13 cellular contexts compared by ENCODE assay signal in the genomic region with DNA sequence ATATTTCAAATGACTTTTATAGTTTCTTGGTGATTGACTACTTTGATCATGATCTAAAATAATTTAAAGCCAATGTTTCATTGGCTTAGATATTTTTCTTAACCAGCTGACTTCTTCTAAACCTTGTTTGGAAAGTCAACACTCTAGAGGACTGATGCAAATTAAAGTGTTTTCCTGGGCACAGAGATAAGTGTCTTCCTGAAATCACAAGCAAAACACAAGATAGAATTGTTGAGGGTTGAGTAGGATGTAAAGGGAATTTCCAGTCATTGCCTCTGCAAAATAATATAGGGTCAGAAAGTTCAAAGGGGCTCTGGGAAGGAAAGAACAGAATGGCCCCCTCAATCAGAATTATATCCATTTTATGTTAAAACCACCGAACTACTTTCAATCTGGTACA.
"Had no signal": no experiment of that assay in that cellular context is flagged by ENCODE, and none has a peak within 500 bp of the region (broad histone marks: within the 10 kb centered on the region; RNA-seq: fewer than 3 reads in every experiment).

No MANE protein-coding gene starts in this region.

- H3K27ac Mint-ChIP-seq: activated naive CD8-positive, alpha-beta T cell; mesothelial cell of epicardium; stimulated activated naive CD8-positive, alpha-beta T cell treated with anti-CD3 and anti-CD28 coated beads, Interleukin-15, Interleukin-2, amounts not matched to agents 100 ng/mL and 50 ng/mL, for 24 hours had no signal

- H3K36me3 Mint-ChIP-seq: activated naive CD8-positive, alpha-beta T cell; mesothelial cell of epicardium had no signal

- H3K27me3 Mint-ChIP-seq: activated naive CD8-positive, alpha-beta T cell had no signal

- H3K9me3 Mint-ChIP-seq: stimulated activated naive CD8-positive, alpha-beta T cell treated with anti-CD3 and anti-CD28 coated beads, Interleukin-15, Interleukin-2, amounts not matched to agents 100 ng/mL and 50 ng/mL, for 24 hours had no signal

- H3K4me3 Mint-ChIP-seq: activated naive CD8-positive, alpha-beta T cell; mesothelial cell of epicardium; stimulated activated naive CD8-positive, alpha-beta T cell treated with anti-CD3 and anti-CD28 coated beads, Interleukin-15, Interleukin-2, amounts not matched to agents 100 ng/mL and 50 ng/mL, for 24 hours had no signal

- H3K27ac ChIP-seq: right atrium auricular region, testis had no signal

- DNase-seq: activated CD4-positive, alpha-beta T cell treated with anti-CD3 and anti-CD28 coated beads, Interleukin-2, amount 50 U/mL, for 4 hours; activated gamma-delta T cell; hypothalamus; islet precursor cell; stimulated activated CD4-positive, alpha-beta T cell treated with anti-CD3 and anti-CD28 coated beads, Interleukin-15, amount 100 ng/mL, for 24 hours; stimulated activated CD4-positive, alpha-beta T cell treated with anti-CD3 and anti-CD28 coated beads, Interleukin-2, amount 100 ng/mL, for 48 hours; SW 1271; T-helper 2 cell; testis had no signal
